ENCODE assay signal across 14 cellular contexts in the genomic region with DNA sequence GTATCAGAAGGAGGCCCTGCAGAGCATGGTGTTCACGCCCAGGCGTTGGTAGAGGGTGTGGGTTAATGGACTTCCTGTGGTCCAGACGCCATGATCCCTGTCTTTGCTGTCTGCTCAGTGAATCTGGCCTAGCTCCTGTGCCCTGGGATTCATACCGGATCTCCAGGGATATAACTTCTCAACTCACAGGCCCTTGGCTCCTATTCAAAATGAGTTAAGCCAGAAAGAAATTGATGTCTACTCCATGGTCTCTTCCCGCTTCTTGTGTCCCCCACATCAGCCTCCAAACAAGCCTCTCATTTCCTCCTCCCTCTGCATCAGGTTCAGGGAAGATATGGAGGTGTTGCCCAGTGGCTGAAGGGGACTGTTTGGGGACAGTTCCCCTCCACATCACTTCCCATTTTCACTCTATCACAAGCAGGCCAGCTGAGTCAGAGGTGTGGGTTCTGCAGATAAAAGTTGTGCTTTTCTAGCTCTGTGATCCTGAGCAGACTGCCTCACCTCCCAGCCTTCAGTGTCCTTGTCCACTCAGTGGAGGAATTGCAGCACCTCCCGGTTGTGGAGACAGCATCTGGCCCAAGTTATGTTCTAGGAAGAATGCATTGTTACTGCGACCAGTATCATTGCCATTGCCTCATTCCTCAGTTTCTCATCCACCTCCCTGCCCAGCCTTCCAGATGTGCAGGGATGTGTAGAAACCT. TPM values are rescaled to one million over a fixed set of nuclear protein-coding genes. Genes with fewer than 3 reads are reported as not detected.
A peak's percentile ranks its signal among the peaks of the same experiment; 100 is the strongest.
DNase-seq lines count a peak whose midpoint lies in the region; ATAC-seq and TF ChIP-seq lines count a peak whose summit lies in the region.
"Had no signal": no experiment of that assay in that cellular context is flagged by ENCODE, and none has a peak within 500 bp of the region (broad histone marks: within the 10 kb centered on the region; RNA-seq: fewer than 3 reads in every experiment).

No MANE protein-coding gene starts in this region.

- peak overlapping the region; percentile 58 for H3K27ac Mint-ChIP-seq in dendritic cell treated with granulocyte-macrophage colony-stimulating factor and Interleukin-4, amounts not matched to agents 40 ng/mL and 50 ng/mL, for 4 days
- peak overlapping the region; percentile 60 for H3K27ac Mint-ChIP-seq in stimulated activated naive B cell treated with anti-CD40 and anti-IgM and Interleukin-4, amounts not matched to agents 10 μg/mL and 1 μg/mL and 100 μg/mL, for 72 hours
- no peak overlapping the region for H3K27ac Mint-ChIP-seq in activated CD4-positive, alpha-beta memory T cell treated with anti-CD3 and anti-CD28 coated beads, Interleukin-2, amount 10 ng/mL, durations not matched to agents 7 days and 5 days

- H3K9me3 ChIP-seq in heart right ventricle: no peaks in the 10 kb centered on the region
- H3K9me3 ChIP-seq: gastrocnemius medialis had no signal

- peaks cover 0 to 5% (median 0%) of the 10 kb centered on the region in 9 donors for H3K36me3 ChIP-seq in heart right ventricle
- H3K36me3 ChIP-seq: gastrocnemius medialis had no signal

- H3K4me3 ChIP-seq in heart right ventricle: no peak overlapping the region

- no peaks in the 10 kb centered on the region for H3K27me3 Mint-ChIP-seq in dendritic cell treated with granulocyte-macrophage colony-stimulating factor and Interleukin-4, amounts not matched to agents 40 ng/mL and 50 ng/mL, for 4 days
- H3K27me3 Mint-ChIP-seq in stimulated activated naive B cell treated with anti-CD40 and anti-IgM and Interleukin-4, amounts not matched to agents 10 μg/mL and 1 μg/mL and 100 μg/mL, for 72 hours: peaks cover 0 to 3% of the 10 kb centered on the region in 2 donors
- H3K27me3 Mint-ChIP-seq in activated CD4-positive, alpha-beta memory T cell treated with anti-CD3 and anti-CD28 coated beads, Interleukin-2, amount 10 ng/mL, durations not matched to agents 7 days and 5 days: no peaks in the 10 kb centered on the region

- POLR2A ChIA-PET in activated CD4-positive, alpha-beta memory T cell treated with anti-CD3 and anti-CD28 coated beads, Interleukin-2, amount 10 ng/mL, durations not matched to agents 7 days and 5 days (lab: Charles Lee): no interaction called here

- H3K9me3 Mint-ChIP-seq in dendritic cell treated with granulocyte-macrophage colony-stimulating factor and Interleukin-4, amounts not matched to agents 40 ng/mL and 50 ng/mL, for 4 days: no peaks in the 10 kb centered on the region
- H3K9me3 Mint-ChIP-seq in stimulated activated naive B cell treated with anti-CD40 and anti-IgM and Interleukin-4, amounts not matched to agents 10 μg/mL and 1 μg/mL and 100 μg/mL, for 72 hours: no peaks in the 10 kb centered on the region
- H3K9me3 Mint-ChIP-seq in activated CD4-positive, alpha-beta memory T cell treated with anti-CD3 and anti-CD28 coated beads, Interleukin-2, amount 10 ng/mL, durations not matched to agents 7 days and 5 days: no peaks in the 10 kb centered on the region

- H3K4me1 ChIP-seq in heart right ventricle: peaks cover 5 to 45% (median 28%) of the 10 kb centered on the region in 9 donors

- H3K4me3 Mint-ChIP-seq in dendritic cell treated with granulocyte-macrophage colony-stimulating factor and Interleukin-4, amounts not matched to agents 40 ng/mL and 50 ng/mL, for 4 days: no peak overlapping the region
- H3K4me3 Mint-ChIP-seq in stimulated activated naive B cell treated with anti-CD40 and anti-IgM and Interleukin-4, amounts not matched to agents 10 μg/mL and 1 μg/mL and 100 μg/mL, for 72 hours: peak overlapping the region in 1 of 2 donors; percentile 54
- H3K4me3 Mint-ChIP-seq in activated CD4-positive, alpha-beta memory T cell treated with anti-CD3 and anti-CD28 coated beads, Interleukin-2, amount 10 ng/mL, durations not matched to agents 7 days and 5 days: no peak overlapping the region

- no peak for DNase-seq in heart right ventricle
- DNase-seq in cardiac septum (ENCODE audit: low spot score): no peak
- peak; percentile 3 for DNase-seq in NOMO-1 treated with dmso at 0.1 percent for 144 hours (lab: John Stamatoyannopoulos, UW; ENCODE audit: unreplicated experiment)
- DNase-seq in stimulated activated naive B cell treated with anti-CD40 and anti-IgM and Interleukin-4, amounts not matched to agents 10 μg/mL and 1 μg/mL and 100 μg/mL, for 72 hours: no peak
- DNase-seq in activated CD4-positive, alpha-beta memory T cell treated with anti-CD3 and anti-CD28 coated beads, Interleukin-2, amount 10 ng/mL, durations not matched to agents 7 days and 5 days: no peak
- DNase-seq: DMS153, gastrocnemius medialis, kidney glomerular epithelial cell, NCI-H146, NCI-H524, Right ventricle myocardium superior had no signal

- TF ChIP-seq CTCF in heart right ventricle (IDR thresholded peaks at IDR 0.05): no peak

- ATAC-seq in heart right ventricle: no peak
- peak; percentile 61 to 66 for ATAC-seq in stimulated activated naive B cell treated with anti-CD40 and anti-IgM and Interleukin-4, amounts not matched to agents 10 μg/mL and 1 μg/mL and 100 μg/mL, for 72 hours (replicated peaks)
- no peak for ATAC-seq in HG03045 (IDR thresholded peaks at IDR 0.05; ENCODE audit: unreplicated experiment)
- ATAC-seq in HG02885 (IDR thresholded peaks at IDR 0.05; ENCODE audit: poor library complexity, unreplicated experiment): no peak

- 80 to 82% methylated on average over 7 of the region's 7 CpGs for WGBS in heart right ventricle, 2 donors

- CTCF ChIA-PET in activated CD4-positive, alpha-beta memory T cell treated with anti-CD3 and anti-CD28 coated beads, Interleukin-2, amount 10 ng/mL, durations not matched to agents 7 days and 5 days (lab: Charles Lee): interaction anchor here (0.6 to 5.5 kb wide), 22 partner anchors 8 to 1036 kb away, joined by 3 to 53 read pairs (median 8); a partner anchor contains a TSS

- intact Hi-C loops in heart right ventricle (cut with DNase I) (loop anchor here (1.0 to 10.0 kb wide), 18 partner anchors 32 to 776 kb away; a partner anchor contains a TSS), cardiac septum (cut with DNase I) (loop anchor here (2.0 to 10.0 kb wide), 4 partner anchors 434 to 584 kb away; a partner anchor contains a TSS)
- intact Hi-C loops in dendritic cell treated with granulocyte-macrophage colony-stimulating factor and Interleukin-4, amounts not matched to agents 40 ng/mL and 50 ng/mL, for 4 days (cut with micrococcal nuclease): loop anchor here (1.0 to 2.0 kb wide), 4 partner anchors 32 to 586 kb away; no protein-coding TSS in a partner anchor

- H3K4me1 Mint-ChIP-seq in dendritic cell treated with granulocyte-macrophage colony-stimulating factor and Interleukin-4, amounts not matched to agents 40 ng/mL and 50 ng/mL, for 4 days (ENCODE audit: low read depth): peaks cover 30% of the 10 kb centered on the region
- peaks cover 19 to 22% of the 10 kb centered on the region in 2 donors for H3K4me1 Mint-ChIP-seq in stimulated activated naive B cell treated with anti-CD40 and anti-IgM and Interleukin-4, amounts not matched to agents 10 μg/mL and 1 μg/mL and 100 μg/mL, for 72 hours
- peaks cover 11% of the 10 kb centered on the region for H3K4me1 Mint-ChIP-seq in activated CD4-positive, alpha-beta memory T cell treated with anti-CD3 and anti-CD28 coated beads, Interleukin-2, amount 10 ng/mL, durations not matched to agents 7 days and 5 days

- H3K36me3 Mint-ChIP-seq in dendritic cell treated with granulocyte-macrophage colony-stimulating factor and Interleukin-4, amounts not matched to agents 40 ng/mL and 50 ng/mL, for 4 days (ENCODE audit: low read depth): peaks cover 13% of the 10 kb centered on the region
- no peaks in the 10 kb centered on the region for H3K36me3 Mint-ChIP-seq in stimulated activated naive B cell treated with anti-CD40 and anti-IgM and Interleukin-4, amounts not matched to agents 10 μg/mL and 1 μg/mL and 100 μg/mL, for 72 hours
- H3K36me3 Mint-ChIP-seq in activated CD4-positive, alpha-beta memory T cell treated with anti-CD3 and anti-CD28 coated beads, Interleukin-2, amount 10 ng/mL, durations not matched to agents 7 days and 5 days (ENCODE audit: low read depth): no peaks in the 10 kb centered on the region

- no peaks in the 10 kb centered on the region for H3K27me3 ChIP-seq in heart right ventricle
- H3K27me3 ChIP-seq: gastrocnemius medialis had no signal

- peak overlapping the region in 6 of 10 donors; percentile 9 to 52 (median 34) for H3K27ac ChIP-seq in heart right ventricle
- H3K27ac ChIP-seq: gastrocnemius medialis had no signal

RNA-seq across cellular contexts. Expression of a gene that starts 22.5 kb away (rescaled TPM):
- total RNA-seq in heart right ventricle (1 to 10 TPM; 2.0 to 6.5 (median 4.8) TPM), cardiac septum (7.6 TPM)
- 1 to 10 TPM; 1.2 to 3.0 TPM for polyA plus RNA-seq in heart right ventricle
- total RNA-seq in activated CD4-positive, alpha-beta memory T cell treated with anti-CD3 and anti-CD28 coated beads, Interleukin-2, amount 10 ng/mL, durations not matched to agents 7 days and 5 days: 1 to 10 TPM; 4.0 to 4.8 TPM

Comparison
In these comparisons a context has a peak if more than half of its experiments do, and no peak if none do; other contexts are left out.
1. ATAC-seq: peak in stimulated activated naive B cell treated with anti-CD40 and anti-IgM and Interleukin-4, amounts not matched to agents 10 μg/mL and 1 μg/mL and 100 μg/mL, for 72 hours (2 of 2); none in heart right ventricle (0 of 8), HG03045 (single experiment) and HG02885 (single experiment).